In genomic region chr11:66346476-66347424, GRCh38 we compare ENCODE assay signal across 6 cellular contexts. TPM values are rescaled to one million over a fixed set of nuclear protein-coding genes. Genes with fewer than 3 reads are reported as not detected.
A peak's percentile ranks its signal among the peaks of the same experiment; 100 is the strongest.
DNase-seq lines count a peak whose midpoint lies in the region; ATAC-seq and TF ChIP-seq lines count a peak whose summit lies in the region.

No MANE protein-coding gene starts in this region.

- H3K27me3 Mint-ChIP-seq in activated naive CD8-positive, alpha-beta T cell treated with anti-CD3 and anti-CD28 coated beads for 36 hours, result peaks cover 7% of the 10 kb centered on the region
- H3K27me3 Mint-ChIP-seq in mesothelial cell of epicardium (ENCODE audit: low read depth), result peaks cover 2% of the 10 kb centered on the region

- ATAC-seq in GM19324 (IDR thresholded peaks at IDR 0.05; ENCODE audit: low FRiP score, unreplicated experiment) (peak; percentile 4), GM18870 (IDR thresholded peaks at IDR 0.05; ENCODE audit: unreplicated experiment) (no peak), HG02870 (IDR thresholded peaks at IDR 0.05; ENCODE audit: unreplicated experiment) (no peak)

- TF ChIP-seq CTCF in mesothelial cell of epicardium (IDR thresholded peaks at IDR 0.05; ENCODE audit: unreplicated experiment), result no peak

- peaks cover 9% of the 10 kb centered on the region for H3K36me3 Mint-ChIP-seq in activated naive CD8-positive, alpha-beta T cell treated with anti-CD3 and anti-CD28 coated beads for 36 hours
- H3K36me3 Mint-ChIP-seq in mesothelial cell of epicardium, result no peaks in the 10 kb centered on the region

- H3K9me3 Mint-ChIP-seq in activated naive CD8-positive, alpha-beta T cell treated with anti-CD3 and anti-CD28 coated beads for 36 hours, result peaks cover 2% of the 10 kb centered on the region
- no peaks in the 10 kb centered on the region for H3K9me3 Mint-ChIP-seq in mesothelial cell of epicardium

- H3K27ac Mint-ChIP-seq in activated naive CD8-positive, alpha-beta T cell treated with anti-CD3 and anti-CD28 coated beads for 36 hours, result peak overlapping the region; percentile 51
- H3K27ac Mint-ChIP-seq in mesothelial cell of epicardium, result peak overlapping the region; percentile 67

- peaks cover 36% of the 10 kb centered on the region for H3K4me1 Mint-ChIP-seq in activated naive CD8-positive, alpha-beta T cell treated with anti-CD3 and anti-CD28 coated beads for 36 hours
- H3K4me1 Mint-ChIP-seq in mesothelial cell of epicardium, result peaks cover 48% of the 10 kb centered on the region

- peak overlapping the region; percentile 93 for H3K4me3 Mint-ChIP-seq in activated naive CD8-positive, alpha-beta T cell treated with anti-CD3 and anti-CD28 coated beads for 36 hours
- peak overlapping the region; percentile 96 for H3K4me3 Mint-ChIP-seq in mesothelial cell of epicardium

- DNase-seq in activated naive CD8-positive, alpha-beta T cell treated with anti-CD3 and anti-CD28 coated beads for 36 hours, result no peak
- no peak for DNase-seq in mesothelial cell of epicardium (ENCODE audit: low spot score in 2 of 2, unreplicated experiment in 2 of 2)
- no peak for DNase-seq in amniotic stem cell (lab: John Stamatoyannopoulos, UW)

RNA-seq across cellular contexts. Expression of gene B4GAT1, which starts 0.7 kb away (rescaled TPM):
- 10 to 100 TPM in 1 of 2 experiments, 1 to 10 TPM in 1; 9.5 to 10.0 TPM for total RNA-seq in activated naive CD8-positive, alpha-beta T cell treated with anti-CD3 and anti-CD28 coated beads for 36 hours
- 28.1 to 30.2 TPM (median 29.5 TPM) in 3 replicates for total RNA-seq in mesothelial cell of epicardium

RNA-seq across cellular contexts. Expression of gene BRMS1, which starts 1.8 kb away (rescaled TPM):
- total RNA-seq in activated naive CD8-positive, alpha-beta T cell treated with anti-CD3 and anti-CD28 coated beads for 36 hours, result 10 to 100 TPM; 47.5 to 48.8 TPM
- 25.0 to 27.1 TPM (median 26.5 TPM) in 3 replicates for total RNA-seq in mesothelial cell of epicardium

RNA-seq across cellular contexts. Expression of gene RIN1, which starts 10.5 kb away (rescaled TPM):
- 1 to 10 TPM; 1.5 to 1.6 TPM for total RNA-seq in activated naive CD8-positive, alpha-beta T cell treated with anti-CD3 and anti-CD28 coated beads for 36 hours
- 6.7 to 7.1 TPM (median 7.0 TPM) in 3 replicates for total RNA-seq in mesothelial cell of epicardium

RNA-seq across cellular contexts. Expression of gene SLC29A2, which starts 24.8 kb away (rescaled TPM):
- 1 to 10 TPM; 8.1 to 9.0 TPM for total RNA-seq in activated naive CD8-positive, alpha-beta T cell treated with anti-CD3 and anti-CD28 coated beads for 36 hours
- 33.0 to 35.9 TPM (median 35.7 TPM) in 3 replicates for total RNA-seq in mesothelial cell of epicardium

RNA-seq across cellular contexts. Expression of gene CD248, which starts 29.9 kb away (rescaled TPM):
- 10 to 100 TPM; 11.0 to 11.9 TPM for total RNA-seq in activated naive CD8-positive, alpha-beta T cell treated with anti-CD3 and anti-CD28 coated beads for 36 hours
- total RNA-seq in mesothelial cell of epicardium, result 95.2 to 102 TPM (median 97.9 TPM) in 3 replicates
